Comparison of ENCODE assay signal across 12 cellular contexts in genomic region chr17:41211845-41212466, GRCh38. TPM values are rescaled to one million over a fixed set of nuclear protein-coding genes. Genes with fewer than 3 reads are reported as not detected.
DNase-seq lines count a peak whose midpoint lies in the region; ATAC-seq and TF ChIP-seq lines count a peak whose summit lies in the region.
"Had no signal": no experiment of that assay in that cellular context is flagged by ENCODE, and none has a peak within 500 bp of the region (broad histone marks: within the 10 kb centered on the region; RNA-seq: fewer than 3 reads in every experiment).

No MANE protein-coding gene starts in this region.

- intact Hi-C loops in posterior vena cava (cut with DNase I) = no loop called here

- TF ChIP-seq CTCF in AG04449 (IDR thresholded peaks at IDR 0.05; ENCODE audit: insufficient read depth, low read length, missing control alignments) (no peak), epithelial cell of proximal tubule (conservative IDR thresholded peaks at IDR 0.05; ENCODE audit: low read depth, low read length) (no peak)

- DNase-seq in AG04449 (ENCODE audit: low read depth, low spot score) = peak; percentile 7
- DNase-seq in ELR (ENCODE audit: low read depth) = peak; percentile 58
- peak; percentile 84 for DNase-seq in NCI-H510A treated with DMSO at 0.1 percent for 48 hours (lab: John Stamatoyannopoulos, UW)
- peak; percentile 15 for DNase-seq in epithelial cell of proximal tubule (ENCODE audit: low read depth)
- no peak for DNase-seq in posterior vena cava (ENCODE audit: low spot score)
- no peak for DNase-seq in NOMO-1 treated with dmso at 0.1 percent for 144 hours (lab: John Stamatoyannopoulos, UW; ENCODE audit: unreplicated experiment)
- no peak for DNase-seq in GOT3 (lab: John Stamatoyannopoulos, UW)
- DNase-seq: CD4-positive, CD25-positive, alpha-beta regulatory T cell had no signal

- no peak overlapping the region for H3K4me3 ChIP-seq in AG04449 (ENCODE audit: low read depth, low read length)
- no peak overlapping the region for H3K4me3 ChIP-seq in epithelial cell of proximal tubule (ENCODE audit: low read depth, low read length)

- POLR2A ChIA-PET in AG04449 (lab: Yijun Ruan, JAX) = interaction anchor here (0.6 kb wide), 1 partner anchor 451 kb away, joined by 3 read pairs; no protein-coding TSS in a partner anchor

- ATAC-seq in GM18502 (IDR thresholded peaks at IDR 0.05; ENCODE audit: poor library complexity, unreplicated experiment) = no peak

- CTCF ChIA-PET in AG04449 (lab: Yijun Ruan, JAX) = interaction anchor here (0.7 to 1.1 kb wide), 2 partner anchors 14 to 284 kb away, joined by 3 read pairs; no protein-coding TSS in a partner anchor

RNA-seq across cellular contexts. Expression of gene KRTAP9-2, which starts 14.5 kb away (rescaled TPM):
- not detected in 2 replicates for total RNA-seq in epithelial cell of proximal tubule
- total RNA-seq in posterior vena cava = not detected
- total RNA-seq: CD4-positive, CD25-positive, alpha-beta regulatory T cell; liver; progenitor cell of endocrine pancreas; ureter had no signal

RNA-seq across cellular contexts. Expression of gene KRTAP9-3, which starts 20.3 kb away (rescaled TPM):
- total RNA-seq in epithelial cell of proximal tubule (not detected in 2 replicates), posterior vena cava (not detected)
- total RNA-seq: CD4-positive, CD25-positive, alpha-beta regulatory T cell; liver; progenitor cell of endocrine pancreas; ureter had no signal

RNA-seq across cellular contexts. Expression of gene KRTAP9-1, which starts 22.3 kb away (rescaled TPM):
- total RNA-seq in epithelial cell of proximal tubule (not detected in 2 replicates), posterior vena cava (not detected)
- total RNA-seq: CD4-positive, CD25-positive, alpha-beta regulatory T cell; liver; progenitor cell of endocrine pancreas; ureter had no signal

RNA-seq across cellular contexts. Expression of gene KRTAP9-8, which starts 25.8 kb away (rescaled TPM):
- total RNA-seq in epithelial cell of proximal tubule (not detected in 2 replicates), posterior vena cava (not detected)
- total RNA-seq: CD4-positive, CD25-positive, alpha-beta regulatory T cell; liver; progenitor cell of endocrine pancreas; ureter had no signal

RNA-seq across cellular contexts. Expression of gene KRTAP4-1, which starts 27.2 kb away (rescaled TPM):
- not detected in 2 replicates for total RNA-seq in epithelial cell of proximal tubule
- not detected for total RNA-seq in posterior vena cava
- total RNA-seq: CD4-positive, CD25-positive, alpha-beta regulatory T cell; liver; progenitor cell of endocrine pancreas; ureter had no signal

Comparison
In these comparisons a context has a peak if more than half of its experiments do, and no peak if none do; other contexts are left out.
1. DNase-seq: peak in AG04449 (single experiment), ELR (single experiment), NCI-H510A treated with DMSO at 0.1 percent for 48 hours (single experiment) and epithelial cell of proximal tubule (single experiment); none in posterior vena cava (single experiment), NOMO-1 treated with dmso at 0.1 percent for 144 hours (single experiment) and GOT3 (single experiment).